ENCODE assay signal across 28 cellular contexts in genomic region chr9:26463841-26464240, GRCh38.
"Had no signal": no experiment of that assay in that cellular context is flagged by ENCODE, and none has a peak within 500 bp of the region (broad histone marks: within the 10 kb centered on the region; RNA-seq: fewer than 3 reads in every experiment).

No MANE protein-coding gene starts in this region.

- H3K4me3 Mint-ChIP-seq: stimulated activated effector memory CD8-positive, alpha-beta T cell treated with anti-CD3 and anti-CD28 coated beads, Interleukin-12 subunit alpha, Interleukin-12 subunit beta, amount 100 ng/mL, for 72 hours; stimulated activated memory B cell treated with anti-CD40 and anti-IgM and Interleukin-4, amounts not matched to agents 10 μg/mL and 1 μg/mL and 100 μg/mL, for 72 hours; stimulated activated naive B cell treated with anti-CD40 and anti-IgM and Interleukin-4, amounts not matched to agents 10 μg/mL and 1 μg/mL and 100 μg/mL, for 72 hours; stimulated activated naive CD8-positive, alpha-beta T cell treated with anti-CD3 and anti-CD28 coated beads, Interleukin-15, amount 100 ng/mL, for 72 hours; stimulated activated naive CD8-positive, alpha-beta T cell treated with anti-CD3 and anti-CD28 coated beads, Interleukin-15, Interleukin-2, amounts not matched to agents 100 ng/mL and 50 ng/mL, for 24 hours; type B pancreatic cell had no signal

- DNase-seq: stimulated activated CD4-positive, alpha-beta T cell treated with anti-CD3 and anti-CD28 coated beads, Interleukin-2, amount 100 ng/mL, for 48 hours; stimulated activated CD4-positive, alpha-beta T cell treated with anti-CD3 and anti-CD28 coated beads, Interleukin-4, amount 100 ng/mL, for 1 hour; stimulated activated CD4-positive, alpha-beta T cell treated with anti-CD3 and anti-CD28 coated beads, Interleukin-4, amount 100 ng/mL, for 24 hours; stimulated activated CD4-positive, alpha-beta T cell treated with anti-CD3 and anti-CD28 coated beads, Interleukin-4, amount 100 ng/mL, for 4 hours; stimulated activated CD8-positive, alpha-beta memory T cell treated with anti-CD3 and anti-CD28 coated beads, Interleukin-4, amount 100 ng/mL, for 48 hours; stimulated activated naive B cell treated with anti-CD40 and anti-IgM and Interleukin-4, amounts not matched to agents 10 μg/mL and 1 μg/mL and 100 μg/mL, for 72 hours; stimulated activated naive CD4-positive, alpha-beta T cell; stimulated activated naive CD4-positive, alpha-beta T cell treated with Interleukin-2 at 50 U/mL for 16 hours; stimulated activated naive CD8-positive, alpha-beta T cell treated with anti-CD3 and anti-CD28 coated beads, Interleukin-15, amount 100 ng/mL, for 72 hours; stimulated activated naive CD8-positive, alpha-beta T cell treated with anti-CD3 and anti-CD28 coated beads, Interleukin-15, Interleukin-2, amounts not matched to agents 100 U/mL and 50 U/mL, for 24 hours; stomach; substantia nigra; testis; thyroid gland; tibial artery; transverse colon; trophoblast cell; upper lobe of left lung; upper lobe of right lung; uterus had no signal

- H3K36me3 ChIP-seq: stomach, suprapubic skin, thoracic aorta, thyroid gland, tibial artery, tibial nerve, transverse colon, upper lobe of left lung, upper lobe of right lung, uterus, vagina had no signal

- H3K27me3 Mint-ChIP-seq: stimulated activated memory B cell treated with anti-CD40 and anti-IgM and Interleukin-4, amounts not matched to agents 10 μg/mL and 1 μg/mL and 100 μg/mL, for 72 hours; stimulated activated naive B cell treated with anti-CD40 and anti-IgM and Interleukin-4, amounts not matched to agents 10 μg/mL and 1 μg/mL and 100 μg/mL, for 72 hours; stimulated activated naive CD8-positive, alpha-beta T cell treated with anti-CD3 and anti-CD28 coated beads, Interleukin-15, amount 100 ng/mL, for 72 hours; stimulated activated naive CD8-positive, alpha-beta T cell treated with anti-CD3 and anti-CD28 coated beads, Interleukin-15, Interleukin-2, amounts not matched to agents 100 ng/mL and 50 ng/mL, for 24 hours; type B pancreatic cell had no signal

- H3K27me3 ChIP-seq: stomach, suprapubic skin, testis, thyroid gland, tibial artery, tibial nerve, transverse colon, upper lobe of left lung, upper lobe of right lung, uterus, vagina had no signal

- H3K9me3 ChIP-seq: suprapubic skin, testis, thoracic aorta, thyroid gland, tibial artery, transverse colon, upper lobe of left lung, upper lobe of right lung, uterus, vagina had no signal

- H3K9me3 Mint-ChIP-seq: stimulated activated naive CD8-positive, alpha-beta T cell treated with anti-CD3 and anti-CD28 coated beads, Interleukin-15, Interleukin-2, amounts not matched to agents 100 ng/mL and 50 ng/mL, for 24 hours; type B pancreatic cell had no signal

- H3K36me3 Mint-ChIP-seq: stimulated activated effector memory CD8-positive, alpha-beta T cell treated with anti-CD3 and anti-CD28 coated beads, Interleukin-12 subunit alpha, Interleukin-12 subunit beta, amount 100 ng/mL, for 72 hours; stimulated activated memory B cell treated with anti-CD40 and anti-IgM and Interleukin-4, amounts not matched to agents 10 μg/mL and 1 μg/mL and 100 μg/mL, for 72 hours; stimulated activated naive B cell treated with anti-CD40 and anti-IgM and Interleukin-4, amounts not matched to agents 10 μg/mL and 1 μg/mL and 100 μg/mL, for 72 hours; type B pancreatic cell had no signal

- H3K4me1 ChIP-seq: stomach, suprapubic skin, testis, thyroid gland, tibial artery, tibial nerve, transverse colon, upper lobe of left lung, upper lobe of right lung, uterus, vagina had no signal

- H3K27ac Mint-ChIP-seq: stimulated activated effector memory CD8-positive, alpha-beta T cell treated with anti-CD3 and anti-CD28 coated beads, Interleukin-12 subunit alpha, Interleukin-12 subunit beta, amount 100 ng/mL, for 72 hours; stimulated activated memory B cell treated with anti-CD40 and anti-IgM and Interleukin-4, amounts not matched to agents 10 μg/mL and 1 μg/mL and 100 μg/mL, for 72 hours; stimulated activated naive B cell treated with anti-CD40 and anti-IgM and Interleukin-4, amounts not matched to agents 10 μg/mL and 1 μg/mL and 100 μg/mL, for 72 hours; stimulated activated naive CD8-positive, alpha-beta T cell treated with anti-CD3 and anti-CD28 coated beads, Interleukin-15, amount 100 ng/mL, for 72 hours; stimulated activated naive CD8-positive, alpha-beta T cell treated with anti-CD3 and anti-CD28 coated beads, Interleukin-15, Interleukin-2, amounts not matched to agents 100 ng/mL and 50 ng/mL, for 24 hours; type B pancreatic cell had no signal

- H3K4me1 Mint-ChIP-seq: stimulated activated effector memory CD8-positive, alpha-beta T cell treated with anti-CD3 and anti-CD28 coated beads, Interleukin-12 subunit alpha, Interleukin-12 subunit beta, amount 100 ng/mL, for 72 hours; stimulated activated memory B cell treated with anti-CD40 and anti-IgM and Interleukin-4, amounts not matched to agents 10 μg/mL and 1 μg/mL and 100 μg/mL, for 72 hours; stimulated activated naive B cell treated with anti-CD40 and anti-IgM and Interleukin-4, amounts not matched to agents 10 μg/mL and 1 μg/mL and 100 μg/mL, for 72 hours; stimulated activated naive CD8-positive, alpha-beta T cell treated with anti-CD3 and anti-CD28 coated beads, Interleukin-15, amount 100 ng/mL, for 72 hours had no signal

- H3K27ac ChIP-seq: stomach, suprapubic skin, testis, thoracic aorta, thyroid gland, tibial artery, tibial nerve, transverse colon, upper lobe of left lung, upper lobe of right lung, uterus, vagina had no signal

- H3K4me3 ChIP-seq: stomach, suprapubic skin, testis, thoracic aorta, thyroid gland, tibial artery, tibial nerve, transverse colon, upper lobe of left lung, upper lobe of right lung, uterus, vagina had no signal
